In the genomic region with DNA sequence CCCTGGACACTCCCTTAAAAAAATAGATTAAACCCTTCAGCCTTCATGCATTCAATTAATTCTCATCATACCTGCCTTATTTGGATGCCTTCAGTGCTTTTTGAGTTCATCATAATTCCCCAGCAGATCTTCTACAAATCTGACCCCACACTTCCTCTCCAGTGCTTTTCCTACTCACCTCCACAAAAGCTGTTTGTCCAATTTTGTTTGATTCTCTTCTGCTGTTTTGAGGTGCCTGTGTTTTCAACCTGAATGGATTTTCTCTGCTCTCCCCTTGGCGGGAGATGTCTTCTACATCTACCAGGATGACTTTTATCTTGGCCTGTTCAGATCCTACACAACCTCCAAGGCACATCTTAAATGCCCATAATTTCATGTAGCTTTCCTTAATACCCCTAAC, we compare ENCODE assay signal across 32 cellular contexts.
"Had no signal": no experiment of that assay in that cellular context is flagged by ENCODE, and none has a peak within 500 bp of the region (broad histone marks: within the 10 kb centered on the region; RNA-seq: fewer than 3 reads in every experiment).

No MANE protein-coding gene starts in this region.

- H3K4me3 ChIP-seq: ascending aorta, breast epithelium had no signal

- H3K27me3 ChIP-seq: ascending aorta, brain microvascular endothelial cell, breast epithelium had no signal

- H3K27ac Mint-ChIP-seq: activated B cell treated with CpG ODN at 0.5 μM for 24 hours; activated CD4-positive, alpha-beta memory T cell treated with anti-CD3 and anti-CD28 coated beads for 36 hours; activated CD4-positive, alpha-beta T cell treated with anti-CD3 and anti-CD28 coated beads, Interleukin-2, amount 10 ng/mL, durations not matched to agents 24 days and 14 days; activated CD8-positive, alpha-beta T cell treated with anti-CD3 and anti-CD28 coated beads for 36 hours; activated naive CD4-positive, alpha-beta T cell treated with anti-CD3 and anti-CD28 coated beads, Interleukin-2, amount 10 ng/mL, durations not matched to agents 7 days and 5 days; activated naive CD4-positive, alpha-beta T cell treated with anti-CD3 and anti-CD28 coated beads, Interleukin-2, amount 50 U/mL, for 24 hours; activated naive CD8-positive, alpha-beta T cell; activated naive CD8-positive, alpha-beta T cell treated with anti-CD3 and anti-CD28 coated beads, Interleukin-2, amount 10 ng/mL, durations not matched to agents 7 days and 5 days; activated naive CD8-positive, alpha-beta T cell treated with anti-CD3 and anti-CD28 coated beads, Interleukin-2, amount 50 U/mL, for 24 hours; activated T-cell treated with anti-CD3 and anti-CD28 coated beads, Interleukin-2, amount 50 U/mL, for 24 hours; activated T-helper 2 cell treated with anti-CD3 and anti-CD28 coated beads, Interferon-gamma antibody, Interleukin-2, Interleukin-4, amounts not matched to agents 10 μg/mL and 5 μg/mL and 100 μg/mL, durations not matched to agents 14 hours and 24 hours and 36 hours; T-helper 1 cell treated with Interleukin-12 subunit alpha and Interleukin-12 subunit beta and Interleukin-4 antibody, amounts not matched to agents 30 μg/mL and 1 μg/mL, for 36 hours; T-helper 2 cell treated with Interferon-gamma antibody and Interleukin-4, amounts not matched to agents 5 μg/mL and 100 μg/mL, for 36 hours had no signal

- H3K4me1 ChIP-seq: ascending aorta, breast epithelium had no signal

- H3K4me3 Mint-ChIP-seq: activated B cell treated with CpG ODN at 0.5 μM for 24 hours; activated CD4-positive, alpha-beta memory T cell treated with anti-CD3 and anti-CD28 coated beads for 36 hours; activated CD4-positive, alpha-beta T cell treated with anti-CD3 and anti-CD28 coated beads, Interleukin-2, amount 10 ng/mL, durations not matched to agents 24 days and 14 days; activated CD8-positive, alpha-beta T cell treated with anti-CD3 and anti-CD28 coated beads for 36 hours; activated naive CD4-positive, alpha-beta T cell treated with anti-CD3 and anti-CD28 coated beads, Interleukin-2, amount 10 ng/mL, durations not matched to agents 7 days and 5 days; activated naive CD4-positive, alpha-beta T cell treated with anti-CD3 and anti-CD28 coated beads, Interleukin-2, amount 50 U/mL, for 24 hours; activated naive CD8-positive, alpha-beta T cell; activated naive CD8-positive, alpha-beta T cell treated with anti-CD3 and anti-CD28 coated beads, Interleukin-2, amount 10 ng/mL, durations not matched to agents 7 days and 5 days; activated naive CD8-positive, alpha-beta T cell treated with anti-CD3 and anti-CD28 coated beads, Interleukin-2, amount 50 U/mL, for 24 hours; activated T-cell treated with anti-CD3 and anti-CD28 coated beads, Interleukin-2, amount 50 U/mL, for 24 hours; T-helper 1 cell treated with Interleukin-12 subunit alpha and Interleukin-12 subunit beta and Interleukin-4 antibody, amounts not matched to agents 30 μg/mL and 1 μg/mL, for 36 hours; T-helper 2 cell treated with Interferon-gamma antibody and Interleukin-4, amounts not matched to agents 5 μg/mL and 100 μg/mL, for 36 hours had no signal

- H3K9me3 Mint-ChIP-seq: activated CD4-positive, alpha-beta memory T cell treated with anti-CD3 and anti-CD28 coated beads for 36 hours; activated CD4-positive, alpha-beta T cell treated with anti-CD3 and anti-CD28 coated beads, Interleukin-2, amount 10 ng/mL, durations not matched to agents 24 days and 14 days; activated naive CD4-positive, alpha-beta T cell treated with anti-CD3 and anti-CD28 coated beads, Interleukin-2, amount 50 U/mL, for 24 hours; activated naive CD8-positive, alpha-beta T cell treated with anti-CD3 and anti-CD28 coated beads, Interleukin-2, amount 10 ng/mL, durations not matched to agents 7 days and 5 days; activated T-cell treated with anti-CD3 and anti-CD28 coated beads, Interleukin-2, amount 50 U/mL, for 24 hours had no signal

- H3K27me3 Mint-ChIP-seq: activated B cell treated with CpG ODN at 0.5 μM for 24 hours; activated CD4-positive, alpha-beta memory T cell treated with anti-CD3 and anti-CD28 coated beads for 36 hours; activated CD4-positive, alpha-beta T cell treated with anti-CD3 and anti-CD28 coated beads, Interleukin-2, amount 10 ng/mL, durations not matched to agents 24 days and 14 days; activated CD8-positive, alpha-beta T cell treated with anti-CD3 and anti-CD28 coated beads for 36 hours; activated naive CD4-positive, alpha-beta T cell treated with anti-CD3 and anti-CD28 coated beads, Interleukin-2, amount 10 ng/mL, durations not matched to agents 7 days and 5 days; activated naive CD4-positive, alpha-beta T cell treated with anti-CD3 and anti-CD28 coated beads, Interleukin-2, amount 50 U/mL, for 24 hours; activated naive CD8-positive, alpha-beta T cell; activated naive CD8-positive, alpha-beta T cell treated with anti-CD3 and anti-CD28 coated beads, Interleukin-2, amount 10 ng/mL, durations not matched to agents 7 days and 5 days; activated naive CD8-positive, alpha-beta T cell treated with anti-CD3 and anti-CD28 coated beads, Interleukin-2, amount 50 U/mL, for 24 hours; activated T-cell treated with anti-CD3 and anti-CD28 coated beads, Interleukin-2, amount 50 U/mL, for 24 hours had no signal

- H3K4me1 Mint-ChIP-seq: activated B cell treated with CpG ODN at 0.5 μM for 24 hours; activated CD4-positive, alpha-beta T cell treated with anti-CD3 and anti-CD28 coated beads, Interleukin-2, amount 10 ng/mL, durations not matched to agents 24 days and 14 days; activated naive CD4-positive, alpha-beta T cell treated with anti-CD3 and anti-CD28 coated beads, Interleukin-2, amount 10 ng/mL, durations not matched to agents 7 days and 5 days; activated naive CD4-positive, alpha-beta T cell treated with anti-CD3 and anti-CD28 coated beads, Interleukin-2, amount 50 U/mL, for 24 hours; activated naive CD8-positive, alpha-beta T cell treated with anti-CD3 and anti-CD28 coated beads, Interleukin-2, amount 10 ng/mL, durations not matched to agents 7 days and 5 days; activated naive CD8-positive, alpha-beta T cell treated with anti-CD3 and anti-CD28 coated beads, Interleukin-2, amount 50 U/mL, for 24 hours had no signal

- H3K27ac ChIP-seq: ascending aorta, brain microvascular endothelial cell, breast epithelium, VCaP had no signal

- H3K36me3 Mint-ChIP-seq: activated CD4-positive, alpha-beta memory T cell treated with anti-CD3 and anti-CD28 coated beads for 36 hours; activated naive CD4-positive, alpha-beta T cell treated with anti-CD3 and anti-CD28 coated beads, Interleukin-2, amount 10 ng/mL, durations not matched to agents 7 days and 5 days; activated naive CD4-positive, alpha-beta T cell treated with anti-CD3 and anti-CD28 coated beads, Interleukin-2, amount 50 U/mL, for 24 hours; activated naive CD8-positive, alpha-beta T cell; activated naive CD8-positive, alpha-beta T cell treated with anti-CD3 and anti-CD28 coated beads, Interleukin-2, amount 10 ng/mL, durations not matched to agents 7 days and 5 days had no signal

- H3K36me3 ChIP-seq: ascending aorta, brain microvascular endothelial cell, breast epithelium had no signal

- H3K9me3 ChIP-seq: ascending aorta, breast epithelium had no signal

- DNase-seq: activated B cell treated with CpG ODN at 0.5 μM for 24 hours; activated CD4-positive, alpha-beta memory T cell treated with anti-CD3 and anti-CD28 coated beads for 36 hours; activated CD4-positive, alpha-beta T cell treated with anti-CD3 and anti-CD28 coated beads for 4 hours; activated CD4-positive, alpha-beta T cell treated with anti-CD3 and anti-CD28 coated beads, Interleukin-2, amount 10 ng/mL, durations not matched to agents 24 days and 14 days; activated CD4-positive, alpha-beta T cell treated with anti-CD3 and anti-CD28 coated beads, Interleukin-2, amount 50 U/mL, for 1 hour; activated CD4-positive, alpha-beta T cell treated with anti-CD3 and anti-CD28 coated beads, Interleukin-2, amount 50 U/mL, for 4 hours; activated CD4-positive, CD25-positive, alpha-beta regulatory T cell treated with anti-CD3 and anti-CD28 coated beads, Interleukin-2, amount 50 U/mL, for 72 hours; activated CD8-positive, alpha-beta memory T cell treated with anti-CD3 and anti-CD28 coated beads, Interleukin-2, amount 50 U/mL, for 4 hours; activated CD8-positive, alpha-beta T cell treated with anti-CD3 and anti-CD28 coated beads for 36 hours; activated effector memory CD4-positive, alpha-beta T cell treated with Interleukin-2 at 50 U/mL for 16 hours; activated gamma-delta T cell; activated naive CD4-positive, alpha-beta T cell treated with anti-CD3 and anti-CD28 coated beads, Interleukin-2, amount 10 ng/mL, durations not matched to agents 7 days and 5 days; activated naive CD4-positive, alpha-beta T cell treated with Interleukin-2 at 50 U/mL for 16 hours; activated naive CD8-positive, alpha-beta T cell treated with anti-CD3 and anti-CD28 coated beads, Interleukin-2, amount 10 ng/mL, durations not matched to agents 7 days and 5 days; activated naive CD8-positive, alpha-beta T cell treated with anti-CD3 and anti-CD28 coated beads, Interleukin-2, amount 50 U/mL, for 24 hours; activated T-cell treated with anti-CD3 and anti-CD28 coated beads, Interleukin-2, amount 50 U/mL, for 24 hours; activated T-cell treated with anti-CD3 and anti-CD28 coated beads, Interleukin-2, amount 50 U/mL, for 48 hours; amygdala; anterior cingulate cortex; brain microvascular endothelial cell; central memory CD4-positive, alpha-beta T cell; T-helper 1 cell; T-helper 2 cell; T-helper 9 cell had no signal
